ENCODE assay signal across 1 cellular context in the genomic region with DNA sequence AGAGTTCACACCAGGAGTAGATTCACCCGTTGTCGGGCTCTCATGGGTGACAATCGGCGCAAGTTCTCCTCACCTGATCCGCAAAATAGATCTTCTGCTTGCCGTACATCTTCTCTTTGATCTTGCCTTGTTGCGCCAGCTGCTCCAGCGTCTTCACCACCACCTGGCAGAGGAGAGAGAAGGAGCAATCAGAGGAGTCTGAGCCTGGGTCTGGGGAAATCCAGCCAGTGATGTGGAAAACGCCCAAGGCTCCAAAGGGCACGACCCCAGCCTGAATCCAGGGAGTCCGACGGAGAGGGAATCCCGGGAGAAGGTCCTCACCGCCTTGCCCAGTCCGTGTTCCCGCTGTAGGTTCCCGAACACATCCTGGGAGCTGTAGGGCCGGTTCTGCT.
TF ChIP-seq lines count a peak whose summit lies in the region.

No MANE protein-coding gene starts in this region.

TF ChIP-seq in HepG2, 621 proteins besides CTCF, POLR2A, EP300 and RAD21 (continued from another document):
- TF ChIP-seq, protein P1, sequence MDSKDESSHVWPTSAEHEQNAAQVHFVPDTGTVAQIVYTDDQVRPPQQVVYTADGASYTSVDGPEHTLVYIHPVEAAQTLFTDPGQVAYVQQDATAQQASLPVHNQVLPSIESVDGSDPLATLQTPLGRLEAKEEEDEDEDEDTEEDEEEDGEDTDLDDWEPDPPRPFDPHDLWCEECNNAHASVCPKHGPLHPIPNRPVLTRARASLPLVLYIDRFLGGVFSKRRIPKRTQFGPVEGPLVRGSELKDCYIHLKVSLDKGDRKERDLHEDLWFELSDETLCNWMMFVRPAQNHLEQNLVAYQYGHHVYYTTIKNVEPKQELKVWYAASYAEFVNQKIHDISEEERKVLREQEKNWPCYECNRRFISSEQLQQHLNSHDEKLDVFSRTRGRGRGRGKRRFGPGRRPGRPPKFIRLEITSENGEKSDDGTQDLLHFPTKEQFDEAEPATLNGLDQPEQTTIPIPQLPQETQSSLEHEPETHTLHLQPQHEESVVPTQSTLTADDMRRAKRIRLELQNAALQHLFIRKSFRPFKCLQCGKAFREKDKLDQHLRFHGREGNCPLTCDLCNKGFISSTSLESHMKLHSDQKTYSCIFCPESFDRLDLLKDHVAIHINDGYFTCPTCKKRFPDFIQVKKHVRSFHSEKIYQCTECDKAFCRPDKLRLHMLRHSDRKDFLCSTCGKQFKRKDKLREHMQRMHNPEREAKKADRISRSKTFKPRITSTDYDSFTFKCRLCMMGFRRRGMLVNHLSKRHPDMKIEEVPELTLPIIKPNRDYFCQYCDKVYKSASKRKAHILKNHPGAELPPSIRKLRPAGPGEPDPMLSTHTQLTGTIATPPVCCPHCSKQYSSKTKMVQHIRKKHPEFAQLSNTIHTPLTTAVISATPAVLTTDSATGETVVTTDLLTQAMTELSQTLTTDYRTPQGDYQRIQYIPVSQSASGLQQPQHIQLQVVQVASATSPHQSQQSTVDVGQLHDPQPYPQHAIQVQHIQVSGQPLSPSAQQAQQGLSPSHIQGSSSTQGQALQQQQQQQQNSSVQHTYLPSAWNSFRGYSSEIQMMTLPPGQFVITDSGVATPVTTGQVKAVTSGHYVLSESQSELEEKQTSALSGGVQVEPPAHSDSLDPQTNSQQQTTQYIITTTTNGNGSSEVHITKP (CRISPR knock-in tag; IDR thresholded peaks at IDR 0.05; ENCODE audit: low read depth): 0 out of 2 replicates have a peak, but pooled peaks have one; percentile 27
- TF ChIP-seq TBL1XR1 (IDR thresholded peaks at IDR 0.05; ENCODE audit: borderline replicate concordance, low read length, partially characterized antibody): no peak
- TF ChIP-seq ARHGAP35 (CRISPR knock-in tag; IDR thresholded peaks at IDR 0.05; ENCODE audit: borderline replicate concordance): no peak
- TF ChIP-seq SATB2 (CRISPR knock-in tag; IDR thresholded peaks at IDR 0.05): no peak
- TF ChIP-seq HNF4A (CRISPR knock-in tag; IDR thresholded peaks at IDR 0.05): no peak
- TF ChIP-seq ZFP41 (CRISPR knock-in tag; IDR thresholded peaks at IDR 0.05; ENCODE audit: borderline replicate concordance): no peak
- TF ChIP-seq NFIB (CRISPR knock-in tag; IDR thresholded peaks at IDR 0.05; ENCODE audit: borderline replicate concordance): no peak
